7 cellular contexts compared by ENCODE assay signal in the genomic region with DNA sequence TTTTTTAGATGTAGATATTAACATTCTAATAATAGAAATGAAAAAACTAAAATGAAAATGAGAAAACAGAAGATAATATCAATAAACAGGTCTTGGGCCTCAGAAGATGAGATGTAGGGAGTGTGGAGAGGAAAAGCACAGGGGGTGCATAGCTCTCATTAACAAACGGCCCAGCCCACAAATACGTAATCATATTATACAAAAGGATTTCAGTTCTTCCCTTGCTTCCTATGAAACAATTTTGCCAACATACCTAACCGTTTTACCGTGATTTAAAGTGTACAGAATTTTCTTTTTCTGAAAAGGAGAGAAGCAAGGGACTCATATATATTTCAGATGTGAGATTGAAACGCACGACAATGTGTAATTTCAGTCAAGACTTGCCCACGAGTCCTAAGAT.
DNase-seq lines count a peak whose midpoint lies in the region; ATAC-seq and TF ChIP-seq lines count a peak whose summit lies in the region.

No MANE protein-coding gene starts in this region.

- H3K4me3 ChIP-seq in brain microvascular endothelial cell (ENCODE audit: low read depth, low read length) (peak overlapping the region; percentile 70), muscle layer of colon (ENCODE audit: low read depth in 1 of 2, low read length in 2 of 2) (peak overlapping the region; percentile 30 to 80)

- H3K4me1 ChIP-seq in muscle layer of colon (ENCODE audit: insufficient read depth, low read length), result no peaks in the 10 kb centered on the region

- DNase-seq in LoVo (ENCODE audit: low spot score) (peak; percentile 26), brain microvascular endothelial cell (no peak), medulla oblongata (ENCODE audit: extremely low spot score) (no peak), 8988T (no peak)

- H3K36me3 ChIP-seq in brain microvascular endothelial cell (replicated peaks) (no peaks in the 10 kb centered on the region), muscle layer of colon (ENCODE audit: insufficient read depth, low read length) (no peaks in the 10 kb centered on the region)

- ATAC-seq in GM18502 (IDR thresholded peaks at IDR 0.05; ENCODE audit: poor library complexity, unreplicated experiment) (peak; percentile 26), GM19351 (IDR thresholded peaks at IDR 0.05; ENCODE audit: unreplicated experiment) (no peak)

- no peaks in the 10 kb centered on the region for H3K9me3 ChIP-seq in muscle layer of colon (ENCODE audit: low read length)

- peak overlapping the region; percentile 93 for H3K27ac ChIP-seq in brain microvascular endothelial cell
- H3K27ac ChIP-seq in muscle layer of colon (ENCODE audit: low read depth, low read length), result peak overlapping the region; percentile 59

- peak overlapping the region; percentile 42 for H3K9ac ChIP-seq in muscle layer of colon (ENCODE audit: low read length)

- in situ Hi-C loops in brain microvascular endothelial cell (cut with HindIII; ENCODE audit: low pct_ligation_motif_present, low sequenced_read_pairs), result no loop called here

- TF ChIP-seq CTCF in brain microvascular endothelial cell (IDR thresholded peaks at IDR 0.05; ENCODE audit: low read depth, low read length, missing control alignments), result no peak

- H3K27me3 ChIP-seq in brain microvascular endothelial cell (replicated peaks) (no peaks in the 10 kb centered on the region), muscle layer of colon (ENCODE audit: control insufficient read depth in 1 of 2, insufficient read depth in 2 of 2, low read length in 2 of 2) (no peaks in the 10 kb centered on the region)
